In the genomic region with DNA sequence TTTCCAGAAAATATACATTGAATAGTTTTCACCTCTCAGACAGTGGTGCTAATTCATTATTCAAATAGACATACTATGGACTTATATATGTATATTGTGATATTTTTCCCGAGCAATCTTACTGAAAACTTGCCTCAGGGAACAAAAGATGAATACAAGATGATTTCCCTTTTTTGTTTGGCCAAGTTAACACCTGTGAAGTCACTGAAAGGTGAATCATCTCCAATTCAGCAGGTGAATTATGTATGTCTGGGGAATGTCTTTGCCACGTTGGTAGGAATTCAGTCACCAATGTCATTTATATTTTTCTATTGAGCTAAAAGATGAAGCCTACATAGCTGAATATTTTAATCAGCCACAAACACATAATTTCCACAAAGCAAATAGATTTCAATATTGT, we compare ENCODE assay signal across 28 cellular contexts.
"Had no signal": no experiment of that assay in that cellular context is flagged by ENCODE, and none has a peak within 500 bp of the region (broad histone marks: within the 10 kb centered on the region; RNA-seq: fewer than 3 reads in every experiment).

No MANE protein-coding gene starts in this region.

- ATAC-seq: effector memory CD8-positive, alpha-beta T cell; gastroesophageal sphincter; heart right ventricle; left ventricle myocardium superior; mucosa of descending colon; natural killer cell treated with Interleukin-12 subunit alpha and Interleukin-12 subunit beta and Interleukin-15 and Interleukin-18, amount 100 ng/mL, for 72 hours; stimulated activated memory B cell treated with anti-CD40 and anti-IgM and Interleukin-4, amounts not matched to agents 10 μg/mL and 1 μg/mL and 100 μg/mL, for 72 hours; stimulated activated naive CD8-positive, alpha-beta T cell treated with anti-CD3 and anti-CD28 coated beads, Interleukin-15, Interleukin-2, amounts not matched to agents 100 U/mL and 50 U/mL, for 24 hours; upper lobe of right lung had no signal

- H3K36me3 ChIP-seq: gastroesophageal sphincter, heart right ventricle, neutrophil, prostate gland, right atrium auricular region, sigmoid colon, spleen, thoracic aorta, transverse colon, upper lobe of right lung, uterus had no signal

- H3K27me3 ChIP-seq: gastroesophageal sphincter, heart right ventricle, neutrophil, right atrium auricular region, sigmoid colon, spleen, transverse colon, upper lobe of right lung, uterus had no signal

- H3K4me3 ChIP-seq: gastroesophageal sphincter, heart right ventricle, lung, mucosa of descending colon, prostate gland, right atrium auricular region, sigmoid colon, spleen, thoracic aorta, transverse colon, upper lobe of right lung, uterus had no signal

- DNase-seq: cerebellar nuclear complex; cortex of kidney; effector memory CD8-positive, alpha-beta T cell; foreskin fibroblast; heart right ventricle; hippocampal formation; kidney glomerular epithelial cell; left ventricle myocardium superior; mesenchymal stem cell; mucosa of descending colon; naive B cell; sigmoid colon; spleen; stimulated activated CD4-positive, alpha-beta T cell treated with anti-CD3 and anti-CD28 coated beads, Interleukin-4, amount 100 ng/mL, for 4 hours; stimulated activated naive CD8-positive, alpha-beta T cell treated with anti-CD3 and anti-CD28 coated beads, Interleukin-15, Interleukin-2, amounts not matched to agents 100 U/mL and 50 U/mL, for 24 hours; transverse colon; upper lobe of right lung; uterus had no signal

- FAIRE-seq: endometrium, islet of Langerhans had no signal

- H3K27ac ChIP-seq: gastroesophageal sphincter, heart right ventricle, neutrophil, prostate gland, right atrium auricular region, sigmoid colon, spleen, thoracic aorta, transverse colon, upper lobe of right lung, uterus had no signal

- H3K9me3 ChIP-seq: gastroesophageal sphincter, heart right ventricle, mucosa of descending colon, neutrophil, prostate gland, right atrium auricular region, sigmoid colon, spleen, thoracic aorta, transverse colon, upper lobe of right lung, uterus had no signal

- H3K4me1 ChIP-seq: gastroesophageal sphincter, heart right ventricle, prostate gland, right atrium auricular region, sigmoid colon, transverse colon, upper lobe of right lung, uterus had no signal
